Comparison of ENCODE assay signal across 7 cellular contexts in the genomic region with DNA sequence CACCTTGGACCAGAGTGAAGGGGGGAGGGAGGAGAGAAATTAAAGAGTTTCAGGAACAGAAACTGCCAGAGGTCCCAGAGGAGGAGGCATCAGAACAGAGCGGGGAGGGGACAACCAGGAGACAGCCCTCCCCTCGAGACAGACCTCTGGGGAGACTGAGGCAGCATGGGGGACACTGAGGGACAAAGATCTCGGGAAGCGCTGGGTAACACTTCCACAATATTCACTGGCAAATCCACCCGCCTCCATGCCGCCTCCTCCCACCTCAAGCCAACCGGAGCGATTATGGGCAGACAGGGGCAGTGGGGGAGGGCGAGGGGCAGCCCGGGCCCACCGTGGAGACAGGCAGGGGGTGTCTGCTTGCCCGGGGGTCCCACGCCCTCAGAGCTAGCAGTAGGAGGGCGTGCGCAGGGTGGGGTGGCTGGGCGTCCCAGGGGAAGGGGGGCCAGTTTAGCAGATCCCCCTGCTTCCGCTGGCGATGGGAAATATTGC. TPM values are rescaled to one million over a fixed set of nuclear protein-coding genes. Genes with fewer than 3 reads are reported as not detected.
DNase-seq lines count a peak whose midpoint lies in the region; TF ChIP-seq lines count a peak whose summit lies in the region.

No MANE protein-coding gene starts in this region.

- H4K20me1 ChIP-seq in smooth muscle cell (ENCODE audit: low read depth), result peaks cover 54% of the 10 kb centered on the region

- TF ChIP-seq CTCF in HFF-Myc (IDR thresholded peaks at IDR 0.05; ENCODE audit: low read depth, low read length, missing control alignments) (no peak), glutamatergic neuron (IDR thresholded peaks at IDR 0.05; ENCODE audit: partially characterized antibody, unreplicated experiment) (no peak), smooth muscle cell (IDR thresholded peaks at IDR 0.05; ENCODE audit: borderline replicate concordance, insufficient read depth, poor library complexity, severe bottlenecking) (no peak)

- DNase-seq in HFF-Myc (ENCODE audit: extremely low read depth, low read depth) (no peak), SK-N-MC (ENCODE audit: low read depth, low spot score) (no peak), glutamatergic neuron (peak; percentile 43), smooth muscle cell (lab: John Stamatoyannopoulos, UW; ENCODE audit: unreplicated experiment) (no peak), DMS114 treated with DMSO at 0.1 percent for 48 hours (lab: John Stamatoyannopoulos, UW; ENCODE audit: unreplicated experiment) (no peak), NCI-H446 (lab: John Stamatoyannopoulos, UW) (no peak), NCI-H2171 (lab: John Stamatoyannopoulos, UW) (no peak)

- H3K4me1 Mint-ChIP-seq in glutamatergic neuron (ENCODE audit: low read depth, unreplicated experiment), result peaks cover 37% of the 10 kb centered on the region

- peak overlapping the region; percentile 98 for H3K4me2 ChIP-seq in smooth muscle cell

- H3F3A ChIP-seq in smooth muscle cell (ENCODE audit: low read depth), result peaks cover 11% of the 10 kb centered on the region

- no peak overlapping the region; the same call in 1 of the 2 replicates for H3K27ac ChIP-seq in SK-N-MC
- H3K27ac ChIP-seq in smooth muscle cell (ENCODE audit: low read depth), result no peak overlapping the region

- H3K4me3 ChIP-seq in HFF-Myc (replicated peaks; ENCODE audit: low read depth, low read length) (peak overlapping the region; percentile 88), SK-N-MC (peak overlapping the region; percentile 99), smooth muscle cell (peak overlapping the region; percentile 72)

- H3K4me3 Mint-ChIP-seq in glutamatergic neuron (ENCODE audit: unreplicated experiment), result peak overlapping the region; percentile 95

- H2AFZ ChIP-seq in smooth muscle cell (ENCODE audit: low read depth), result no peak overlapping the region

- H3K27me3 ChIP-seq in smooth muscle cell (ENCODE audit: low read depth), result peaks cover 6% of the 10 kb centered on the region

- no peaks in the 10 kb centered on the region; the same call in 1 of the 2 replicates for H3K36me3 ChIP-seq in SK-N-MC (ENCODE audit: insufficient read depth, low read length)
- no peaks in the 10 kb centered on the region for H3K36me3 ChIP-seq in smooth muscle cell (ENCODE audit: low read depth)

- H3K27me3 Mint-ChIP-seq in glutamatergic neuron (ENCODE audit: unreplicated experiment), result peaks cover 22% of the 10 kb centered on the region

- peak overlapping the region; percentile 91 for H3K9ac ChIP-seq in SK-N-MC (ENCODE audit: insufficient read length)
- H3K9ac ChIP-seq in smooth muscle cell (ENCODE audit: low read depth), result peak overlapping the region; percentile 86

- H3K79me2 ChIP-seq in smooth muscle cell (ENCODE audit: low read depth), result peaks cover 61% of the 10 kb centered on the region

- no peaks in the 10 kb centered on the region for H3K9me3 ChIP-seq in SK-N-MC (ENCODE audit: low read depth, low read length)
- no peaks in the 10 kb centered on the region for H3K9me3 ChIP-seq in smooth muscle cell (replicated peaks; ENCODE audit: low read depth)

- H3K36me3 Mint-ChIP-seq in glutamatergic neuron (ENCODE audit: unreplicated experiment), result peaks cover 5% of the 10 kb centered on the region

- peaks cover 22% of the 10 kb centered on the region for H3K4me1 ChIP-seq in smooth muscle cell (ENCODE audit: low read depth)

- H3K9me3 Mint-ChIP-seq in glutamatergic neuron (ENCODE audit: unreplicated experiment), result peaks cover 28% of the 10 kb centered on the region

- H3K27ac Mint-ChIP-seq in glutamatergic neuron (ENCODE audit: unreplicated experiment), result peak overlapping the region; percentile 69

- WGBS in smooth muscle cell (ENCODE audit: low lambda C conversion rate), result 8% methylated on average over 14 of the region's 18 CpGs

RNA-seq across cellular contexts. Expression of a gene that starts 1.2 kb away (rescaled TPM):
- 70.1 TPM for total RNA-seq in glutamatergic neuron (ENCODE audit: unreplicated experiment)
- total RNA-seq in smooth muscle cell, result 4.7 and 11.6 TPM in 2 replicates
- polyA plus RNA-seq in smooth muscle cell, result 6.1 and 11.2 TPM in 2 replicates

RNA-seq across cellular contexts. Expression of a gene that starts 5.6 kb away (rescaled TPM):
- 121 TPM for total RNA-seq in glutamatergic neuron (ENCODE audit: unreplicated experiment)
- 265 and 312 TPM in 2 replicates for total RNA-seq in smooth muscle cell
- 346 and 358 TPM in 2 replicates for polyA plus RNA-seq in smooth muscle cell

RNA-seq across cellular contexts. Expression of a gene that starts 16.8 kb away (rescaled TPM):
- 3.2 TPM for total RNA-seq in glutamatergic neuron (ENCODE audit: unreplicated experiment)
- total RNA-seq in smooth muscle cell, result 0.54 and 1.3 TPM in 2 replicates
- 15.1 and 18.1 TPM in 2 replicates for polyA plus RNA-seq in smooth muscle cell

RNA-seq across cellular contexts. Expression of a gene that starts 41.9 kb away (rescaled TPM):
- 59.8 TPM for total RNA-seq in glutamatergic neuron (ENCODE audit: unreplicated experiment)
- 11.2 and 12.4 TPM in 2 replicates for total RNA-seq in smooth muscle cell
- polyA plus RNA-seq in smooth muscle cell, result 4.6 and 8.1 TPM in 2 replicates

RNA-seq across cellular contexts. Expression of a gene that starts 52.4 kb away (rescaled TPM):
- 66.4 TPM for total RNA-seq in glutamatergic neuron (ENCODE audit: unreplicated experiment)
- total RNA-seq in smooth muscle cell, result 31.9 and 46.5 TPM in 2 replicates
- polyA plus RNA-seq in smooth muscle cell, result 11.1 and 13.7 TPM in 2 replicates
